6 cellular contexts compared by ENCODE assay signal in the genomic region with DNA sequence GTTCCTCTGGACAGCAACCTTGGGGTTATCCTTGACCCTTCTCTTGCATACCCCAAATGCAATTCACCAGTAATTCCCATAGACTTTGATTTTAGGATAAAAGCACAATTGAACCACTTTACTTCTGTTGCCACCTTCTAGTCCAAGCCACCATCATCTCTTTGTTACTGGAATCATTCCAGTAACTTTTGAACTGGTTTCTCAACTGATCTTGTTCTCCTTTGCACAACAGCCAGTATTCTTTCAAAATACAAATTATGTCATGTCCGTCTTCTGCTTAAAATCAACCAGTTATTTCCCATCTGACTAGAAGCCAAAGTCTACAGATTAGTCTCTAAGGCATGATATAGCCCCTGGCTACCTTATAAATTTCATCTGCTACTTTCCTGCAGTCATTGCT.
"Had no signal": no experiment of that assay in that cellular context is flagged by ENCODE, and none has a peak within 500 bp of the region (broad histone marks: within the 10 kb centered on the region; RNA-seq: fewer than 3 reads in every experiment).

No MANE protein-coding gene starts in this region.

- FAIRE-seq: G401.6, GM12878, GM12891, GM18507 had no signal

- ATAC-seq: GM12878 had no signal

- DNase-seq: GDM1, GF-D8 had no signal

- H3K4me3 ChIP-seq: GM12878 had no signal
